Comparison of ENCODE assay signal across 8 cellular contexts in genomic region chr16:56356276-56357241, GRCh38.
DNase-seq lines count a peak whose midpoint lies in the region; ATAC-seq and TF ChIP-seq lines count a peak whose summit lies in the region.

No MANE protein-coding gene starts in this region.

- peak; percentile 74 to 78 for TF ChIP-seq CTCF in left lung (IDR thresholded peaks at IDR 0.05)

- no peaks in the 10 kb centered on the region for H3K9me3 ChIP-seq in left lung

- peak overlapping the region; percentile 16 to 39 for H3K4me3 ChIP-seq in left lung

- H3K36me3 ChIP-seq in left lung = peaks cover 0 to 12% of the 10 kb centered on the region in 2 donors

- H3K36me3 Mint-ChIP-seq in activated CD4-positive, alpha-beta T cell treated with anti-CD3 and anti-CD28 coated beads, Interleukin-2, amount 10 ng/mL, durations not matched to agents 24 days and 14 days (ENCODE audit: low read depth) = peaks cover 2% of the 10 kb centered on the region

- no peaks in the 10 kb centered on the region for H3K27me3 ChIP-seq in left lung

- H3K4me1 Mint-ChIP-seq in activated CD4-positive, alpha-beta T cell treated with anti-CD3 and anti-CD28 coated beads, Interleukin-2, amount 10 ng/mL, durations not matched to agents 24 days and 14 days = peaks cover 33% of the 10 kb centered on the region

- DNase-seq in NCI-H2029 treated with DMSO at 0.1 percent for 48 hours (lab: John Stamatoyannopoulos, UW) (peak; percentile 22), dermis microvascular lymphatic vessel endothelial cell (ENCODE audit: low read depth in 2 of 2) (peak; percentile 82 to 89), left lung (peak; percentile 84 to 93), NCI-H748 treated with DMSO at 0.1 percent for 48 hours (lab: John Stamatoyannopoulos, UW) (no peak)
- DNase-seq in activated CD4-positive, alpha-beta T cell treated with anti-CD3 and anti-CD28 coated beads, Interleukin-2, amount 10 ng/mL, durations not matched to agents 24 days and 14 days = peak; percentile 88
- peak; percentile 48 to 51 for DNase-seq in stimulated activated CD4-positive, alpha-beta T cell treated with anti-CD3 and anti-CD28 coated beads, Interleukin-2, amount 100 ng/mL, for 48 hours

- ATAC-seq in HG02840 (IDR thresholded peaks at IDR 0.05; ENCODE audit: low FRiP score, unreplicated experiment) (peak; percentile 69), left lung (peak; percentile 99)

- H3K9me3 Mint-ChIP-seq in activated CD4-positive, alpha-beta T cell treated with anti-CD3 and anti-CD28 coated beads, Interleukin-2, amount 10 ng/mL, durations not matched to agents 24 days and 14 days = no peaks in the 10 kb centered on the region

- no peaks in the 10 kb centered on the region for H3K27me3 Mint-ChIP-seq in activated CD4-positive, alpha-beta T cell treated with anti-CD3 and anti-CD28 coated beads, Interleukin-2, amount 10 ng/mL, durations not matched to agents 24 days and 14 days

- H3K4me3 Mint-ChIP-seq in activated CD4-positive, alpha-beta T cell treated with anti-CD3 and anti-CD28 coated beads, Interleukin-2, amount 10 ng/mL, durations not matched to agents 24 days and 14 days = peak overlapping the region; percentile 82

- TF ChIP-seq POLR2A in GM15510 (IDR thresholded peaks at IDR 0.05; ENCODE audit: borderline replicate concordance, extremely low read depth, insufficient read length) = peak; percentile 17

- peak overlapping the region; percentile 15 to 63 for H3K27ac ChIP-seq in left lung

- intact Hi-C loops in activated CD4-positive, alpha-beta T cell treated with anti-CD3 and anti-CD28 coated beads, Interleukin-2, amount 10 ng/mL, durations not matched to agents 24 days and 14 days (cut with micrococcal nuclease) = loop anchor here (1.0 to 5.0 kb wide), 4 partner anchors 68 to 376 kb away; partner anchors contain the start of genes AMFR and NUP93
- intact Hi-C loops in left lung (cut with DNase I) = no loop called here

- peaks cover 7 to 12% of the 10 kb centered on the region in 2 donors for H3K4me1 ChIP-seq in left lung

- H3K27ac Mint-ChIP-seq in activated CD4-positive, alpha-beta T cell treated with anti-CD3 and anti-CD28 coated beads, Interleukin-2, amount 10 ng/mL, durations not matched to agents 24 days and 14 days = peak overlapping the region; percentile 97
